In the genomic region with DNA sequence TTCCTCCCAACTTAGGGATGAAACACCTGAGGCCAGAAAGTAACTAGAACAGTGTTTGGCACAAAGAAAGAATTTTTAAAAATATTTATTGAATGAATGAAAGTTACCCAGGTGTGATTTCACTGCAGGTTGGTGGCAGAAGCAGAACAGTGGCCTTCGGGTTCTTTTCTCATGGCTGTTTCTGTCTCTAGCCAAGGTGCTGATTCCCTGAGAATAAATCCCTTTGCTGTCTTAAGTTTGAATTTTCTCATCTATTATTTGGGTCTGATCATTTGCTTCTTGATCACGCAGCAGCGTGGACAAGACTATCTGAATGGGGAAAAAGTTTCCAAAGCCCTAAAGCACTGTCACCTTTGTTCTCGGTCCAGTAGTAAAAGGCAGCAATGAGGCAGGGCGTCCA, we compare ENCODE assay signal across 18 cellular contexts.
DNase-seq lines count a peak whose midpoint lies in the region; ATAC-seq, FAIRE-seq and TF ChIP-seq lines count a peak whose summit lies in the region.
"Had no signal": no experiment of that assay in that cellular context is flagged by ENCODE, and none has a peak within 500 bp of the region (broad histone marks: within the 10 kb centered on the region; RNA-seq: fewer than 3 reads in every experiment).

No MANE protein-coding gene starts in this region.

- H3K23me2 ChIP-seq in H1 (ENCODE audit: low read depth, low read length) = no peaks in the 10 kb centered on the region; the same call in 1 of the 2 replicates

- H3K4me1 ChIP-seq in SK-N-SH (ENCODE audit: control insufficient read depth in 1 of 2, insufficient read depth in 2 of 2, low read depth in 1 of 2, low read length in 1 of 2) (peaks cover 0 to 4% of the 10 kb centered on the region in 2 experiments; a peak in 1 of 4 replicates), H1 (replicated peaks in 1 of 4; ENCODE audit: control insufficient read depth in 3 of 4, insufficient read depth in 4 of 4, low read length in 3 of 4) (peaks cover 0 to 6% (median 3%) of the 10 kb centered on the region in 4 experiments; a peak in 3 of 7 replicates)
- H3K4me1 ChIP-seq: BLaER1 had no signal

- no peak for FAIRE-seq in H1 (lab: Jason Lieb, UNC)

- H4K20me1 ChIP-seq in SK-N-SH (ENCODE audit: insufficient read depth) = no peaks in the 10 kb centered on the region
- no peaks in the 10 kb centered on the region for H4K20me1 ChIP-seq in H1 (replicated peaks in 1 of 2; ENCODE audit: control insufficient read depth in 1 of 2, insufficient read depth in 2 of 2, low read length in 2 of 2)
- H4K20me1 ChIP-seq: BLaER1 had no signal

- no peak overlapping the region for H2BK15ac ChIP-seq in H1 (ENCODE audit: low read length)

- no peaks in the 10 kb centered on the region for H3K79me2 ChIP-seq in SK-N-SH (ENCODE audit: insufficient read depth)
- no peaks in the 10 kb centered on the region for H3K79me2 ChIP-seq in H1 (ENCODE audit: control insufficient read depth in 1 of 2, insufficient read depth in 2 of 2, low read length in 2 of 2)

- TF ChIP-seq CTCF in SK-N-SH (IDR thresholded peaks at IDR 0.05) (no peak), H1 (IDR thresholded peaks at IDR 0.05; ENCODE audit: control extremely low read depth in 1 of 3, insufficient read depth in 1 of 3, low read depth in 1 of 3, low read length in 3 of 3) (no peak), omental fat pad (IDR thresholded peaks at IDR 0.05) (no peak), GM10248 (IDR thresholded peaks at IDR 0.05; ENCODE audit: control extremely low read depth, extremely low read depth, low read depth, missing control alignments) (no peak)

- H3K56ac ChIP-seq in H1 (replicated peaks; ENCODE audit: insufficient read length, low read depth, low read length) = no peak overlapping the region

- H2AK5ac ChIP-seq in H1 (ENCODE audit: low read depth, low read length) = no peak overlapping the region

- H4K91ac ChIP-seq in H1 (replicated peaks; ENCODE audit: insufficient read length, low read length) = peak overlapping the region; percentile 25

- POLR2A ChIA-PET in SK-N-SH (lab: Yijun Ruan, JAX) = no interaction called here
- POLR2A ChIA-PET in H1 (lab: Charles Lee; ENCODE audit: partially characterized antibody) = no interaction called here
- POLR2A ChIA-PET in GM10248 (lab: Yijun Ruan, JAX) = no interaction called here

- H3K36me3 ChIP-seq in SK-N-SH (replicated peaks in 1 of 2; ENCODE audit: control insufficient read depth in 1 of 2, insufficient read depth in 2 of 2, low read length in 1 of 2) (no peaks in the 10 kb centered on the region), H1 (ENCODE audit: control insufficient read depth in 2 of 4, insufficient read depth in 4 of 4, low read length in 3 of 4) (no peaks in the 10 kb centered on the region)
- H3K36me3 ChIP-seq: BLaER1, HAP-1 had no signal

- H2BK20ac ChIP-seq in H1 (ENCODE audit: low read length) = no peak overlapping the region

- no peak overlapping the region for H3K27ac ChIP-seq in SK-N-SH (ENCODE audit: low read depth in 2 of 2, low read length in 1 of 2)
- no peak overlapping the region for H3K27ac ChIP-seq in H1 (ENCODE audit: low read depth, low read length)
- H3K27ac ChIP-seq: 22Rv1, BLaER1 had no signal

- CTCF ChIA-PET in SK-N-SH (lab: Yijun Ruan, JAX) (no interaction called here), H1 (lab: Charles Lee; ENCODE audit: partially characterized antibody) (interaction anchor here (1.4 kb wide), 1 partner anchor 13 kb away, joined by 6 read pairs; no protein-coding TSS in a partner anchor), GM10248 (lab: Yijun Ruan, JAX) (no interaction called here)

- no peak for DNase-seq in SK-N-SH
- peak; percentile 5 for DNase-seq in OCI-M1 (lab: John Stamatoyannopoulos, UW)
- DNase-seq in H1 (ENCODE audit: low read depth in 1 of 2, low spot score in 2 of 2) = no peak
- DNase-seq in omental fat pad (ENCODE audit: low spot score) = no peak
- no peak for DNase-seq in GM10248 (ENCODE audit: extremely low spot score)
- DNase-seq: Calu3; CD8-positive, alpha-beta T cell; DMS 273 treated with DMSO at 0.1 percent for 48 hours; DMS53; DND-41; EL; Karpas-422; KBM-7 had no signal

- TF ChIP-seq POLR2A in H1 (IDR thresholded peaks at IDR 0.05; ENCODE audit: control extremely low read depth in 1 of 2, low read depth in 2 of 2, low read length in 2 of 2) = no peak

- H3K9ac ChIP-seq in SK-N-SH (no peak overlapping the region), H1 (replicated peaks in 1 of 4; ENCODE audit: extremely low read depth in 1 of 4, low read depth in 3 of 4, low read length in 3 of 4) (no peak overlapping the region; a peak in 1 of 7 replicates)
- H3K9ac ChIP-seq: BLaER1 had no signal

- no peak overlapping the region for H2BK5ac ChIP-seq in H1 (ENCODE audit: low read depth, low read length)

- H3K18ac ChIP-seq in H1 (ENCODE audit: extremely low read depth, low read length) = no peak overlapping the region

- H3K4me2 ChIP-seq in SK-N-SH (no peak overlapping the region), H1 (ENCODE audit: insufficient read depth in 1 of 2, low read depth in 2 of 2, low read length in 2 of 2) (no peak overlapping the region)
- H3K4me2 ChIP-seq: BLaER1 had no signal

- H3F3A ChIP-seq in SK-N-SH (replicated peaks; ENCODE audit: insufficient read depth) = peaks cover 19% of the 10 kb centered on the region

- H3K4me3 ChIP-seq in SK-N-SH (ENCODE audit: low read depth in 2 of 2, low read length in 1 of 2) = no peak overlapping the region
- no peak overlapping the region for H3K4me3 ChIP-seq in H1 (ENCODE audit: extremely low read depth in 1 of 4, insufficient read depth in 2 of 4, low read depth in 3 of 4, low read length in 4 of 4)
- H3K4me3 ChIP-seq: BLaER1, HAP-1 had no signal

- H2BK12ac ChIP-seq in H1 (ENCODE audit: low read depth, low read length) = no peak overlapping the region

- H3K23ac ChIP-seq in H1 (ENCODE audit: insufficient read length) = no peak overlapping the region

- ATAC-seq in SK-N-SH treated with all-trans-retinoic acid at 6 μM for 48 hours (no peak), omental fat pad (ENCODE audit: low FRiP score) (no peak), GM18517 (IDR thresholded peaks at IDR 0.05; ENCODE audit: unreplicated experiment) (no peak)
- ATAC-seq: CD8-positive, alpha-beta T cell had no signal

- H3K9me2 ChIP-seq in SK-N-SH = no peaks in the 10 kb centered on the region

- 67% methylated on average over 5 of the region's 5 CpGs for WGBS in SK-N-SH (ENCODE audit: low lambda C conversion rate)
- WGBS in H1 (ENCODE audit: extremely low coverage in 1 of 2, insufficient coverage in 1 of 2, insufficient read length in 1 of 2, insufficient replicate concordance in 2 of 2, low coverage in 1 of 2, low lambda C conversion rate in 2 of 2, missing lambda C conversion rate in 1 of 2), 2 experiments = 82% methylated on average over 5 of the region's 5 CpGs; no CpG with 5 or more reads in 1 of the 2 experiments

- H4K8ac ChIP-seq in H1 (ENCODE audit: extremely low read depth, insufficient read depth, low read length) = no peak overlapping the region

- H3K14ac ChIP-seq in H1 (ENCODE audit: insufficient read length) = no peak overlapping the region

- no peaks in the 10 kb centered on the region for H3K79me1 ChIP-seq in H1 (ENCODE audit: low read depth, low read length)

- no peaks in the 10 kb centered on the region; the same call in 1 of the 2 replicates for H3K27me3 ChIP-seq in SK-N-SH (ENCODE audit: insufficient read depth)
- H3K27me3 ChIP-seq in H1 (replicated peaks in 1 of 4; ENCODE audit: control insufficient read depth in 3 of 4, extremely low read depth in 1 of 4, insufficient read depth in 3 of 4, low read length in 3 of 4) = no peaks in the 10 kb centered on the region
- H3K27me3 ChIP-seq: BLaER1 had no signal

- TF ChIP-seq EP300 in SK-N-SH (IDR thresholded peaks at IDR 0.05; ENCODE audit: borderline replicate concordance in 1 of 2, low read depth in 1 of 2, low read length in 1 of 2) = no peak
- no peak for TF ChIP-seq EP300 in H1 (IDR thresholded peaks at IDR 0.05; ENCODE audit: borderline replicate concordance in 1 of 2, low read depth in 2 of 2, low read length in 2 of 2)

- no peak overlapping the region for H4K5ac ChIP-seq in H1 (ENCODE audit: insufficient read length, low read depth, low read length)

- H2AFZ ChIP-seq in SK-N-SH (ENCODE audit: low read depth) (no peak overlapping the region), H1 (ENCODE audit: low read length) (no peak overlapping the region)

- TF ChIP-seq RAD21 in SK-N-SH (IDR thresholded peaks at IDR 0.05; ENCODE audit: low read length) (no peak), H1 (IDR thresholded peaks at IDR 0.05 in 1 of 2, conservative IDR thresholded peaks at IDR 0.05 in 1 of 2; ENCODE audit: low read depth in 2 of 2, low read length in 2 of 2) (no peak)

- no peak overlapping the region for H3K4ac ChIP-seq in H1 (replicated peaks; ENCODE audit: insufficient read length, low read depth, low read length)

- H3K9me3 ChIP-seq in SK-N-SH (no peaks in the 10 kb centered on the region), H1 (ENCODE audit: insufficient read depth in 2 of 2, low read depth in 1 of 2, low read length in 1 of 2) (no peaks in the 10 kb centered on the region; a peak in 1 of 4 replicates)
- H3K9me3 ChIP-seq: BLaER1, HAP-1 had no signal

- no peak overlapping the region for H2BK120ac ChIP-seq in H1 (replicated peaks; ENCODE audit: low read depth, low read length)

TF ChIP-seq in SK-N-SH treated with all-trans-retinoic acid at 6 μM for 48 hours, 23 proteins besides CTCF, POLR2A, EP300 and RAD21 (continues in another document):
- TF ChIP-seq OSR1 (CRISPR knock-in tag; IDR thresholded peaks at IDR 0.05) = no peak
- no peak for TF ChIP-seq TCF4 (CRISPR knock-in tag; IDR thresholded peaks at IDR 0.05; ENCODE audit: borderline replicate concordance)
- TF ChIP-seq CSDC2 (CRISPR knock-in tag; IDR thresholded peaks at IDR 0.05) = no peak
- no peak for TF ChIP-seq ZNF8 (CRISPR knock-in tag; IDR thresholded peaks at IDR 0.05)
- TF ChIP-seq ISL1 (CRISPR knock-in tag; IDR thresholded peaks at IDR 0.05) = no peak
- TF ChIP-seq SNAI2 (CRISPR knock-in tag; IDR thresholded peaks at IDR 0.05) = no peak
- no peak for TF ChIP-seq TOX (CRISPR knock-in tag; IDR thresholded peaks at IDR 0.05; ENCODE audit: borderline replicate concordance)

TF ChIP-seq in H1, 55 proteins besides CTCF, POLR2A, EP300 and RAD21 (continues in another document):
- TF ChIP-seq CHD2 (IDR thresholded peaks at IDR 0.05; ENCODE audit: low read length) (no peak), CHD1 (IDR thresholded peaks at IDR 0.05; ENCODE audit: low read depth, low read length) (no peak), SUZ12 (IDR thresholded peaks at IDR 0.05; ENCODE audit: low read length) (no peak), NRF1 (IDR thresholded peaks at IDR 0.05; ENCODE audit: low read depth, low read length) (no peak), KDM1A (IDR thresholded peaks at IDR 0.05; ENCODE audit: borderline replicate concordance, low read length) (no peak), SRF (IDR thresholded peaks at IDR 0.05; ENCODE audit: low read depth, low read length) (no peak), SIN3A (conservative IDR thresholded peaks at IDR 0.05 in 1 of 2, IDR thresholded peaks at IDR 0.05 in 1 of 2; ENCODE audit: low read depth in 1 of 2, low read length in 2 of 2) (no peak)
- TF ChIP-seq, protein P1, sequence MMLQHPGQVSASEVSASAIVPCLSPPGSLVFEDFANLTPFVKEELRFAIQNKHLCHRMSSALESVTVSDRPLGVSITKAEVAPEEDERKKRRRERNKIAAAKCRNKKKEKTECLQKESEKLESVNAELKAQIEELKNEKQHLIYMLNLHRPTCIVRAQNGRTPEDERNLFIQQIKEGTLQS (IDR thresholded peaks at IDR 0.05; ENCODE audit: insufficient read depth, low read depth, low read length) = no peak
